In the genomic region with DNA sequence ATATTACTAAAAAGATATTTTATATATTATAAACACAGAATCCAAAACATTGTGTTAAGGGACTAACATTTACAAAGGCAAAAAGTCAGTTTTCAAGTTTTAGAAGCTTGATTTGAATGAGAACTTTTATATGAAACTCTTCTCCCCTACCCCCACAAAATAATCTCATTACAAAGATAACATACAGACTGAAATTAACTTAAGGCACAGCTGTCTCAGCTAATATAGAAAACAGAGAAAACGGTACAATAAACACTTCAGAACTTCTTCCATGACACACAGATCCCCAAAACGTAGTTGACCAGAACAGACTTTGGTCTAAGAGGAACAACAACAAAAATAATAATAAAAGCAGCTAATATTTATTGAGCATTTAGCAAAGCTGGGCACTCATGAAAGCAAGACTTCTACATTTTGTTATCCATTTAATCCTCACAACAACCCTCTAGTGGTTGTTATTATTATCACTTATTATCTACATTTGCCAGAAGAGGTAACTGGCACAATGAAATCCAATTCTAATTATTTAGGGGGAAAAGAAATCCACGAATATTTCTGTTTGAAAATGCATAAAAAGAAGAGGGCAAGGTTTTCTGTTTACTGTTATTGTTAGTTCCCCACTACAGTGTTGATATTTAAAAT, we compare ENCODE assay signal across 10 cellular contexts.
A peak's percentile ranks its signal among the peaks of the same experiment; 100 is the strongest.
DNase-seq lines count a peak whose midpoint lies in the region; ATAC-seq and TF ChIP-seq lines count a peak whose summit lies in the region.
"Had no signal": no experiment of that assay in that cellular context is flagged by ENCODE, and none has a peak within 500 bp of the region (broad histone marks: within the 10 kb centered on the region; RNA-seq: fewer than 3 reads in every experiment).

No MANE protein-coding gene starts in this region.

- intact Hi-C loops in right lobe of liver (cut with DNase I): no loop called here

- peak overlapping the region; percentile 62 for H3K27ac Mint-ChIP-seq in mesothelial cell of epicardium

- no peaks in the 10 kb centered on the region for H3K4me1 Mint-ChIP-seq in mesothelial cell of epicardium

- no peaks in the 10 kb centered on the region for H3K27me3 ChIP-seq in right lobe of liver

- TF ChIP-seq CTCF in C4-2B (conservative IDR thresholded peaks at IDR 0.05) (peak; percentile 64), HFF-Myc (IDR thresholded peaks at IDR 0.05; ENCODE audit: low read depth, low read length, missing control alignments) (peak; percentile 9), VCaP (conservative IDR thresholded peaks at IDR 0.05) (peak; percentile 28), mesothelial cell of epicardium (IDR thresholded peaks at IDR 0.05; ENCODE audit: unreplicated experiment) (peak; percentile 36), right lobe of liver (IDR thresholded peaks at IDR 0.05) (peak in 2 of 4 donors; percentile 15 to 21)

- H3K27ac ChIP-seq in C4-2B: no peak overlapping the region
- no peak overlapping the region for H3K27ac ChIP-seq in VCaP
- no peak overlapping the region for H3K27ac ChIP-seq in right lobe of liver
- H3K27ac ChIP-seq: SK-N-MC had no signal

- no peaks in the 10 kb centered on the region for H3K27me3 Mint-ChIP-seq in mesothelial cell of epicardium (ENCODE audit: low read depth)

- ATAC-seq in right lobe of liver: no peak

- no peak overlapping the region for H3K4me3 ChIP-seq in HFF-Myc (replicated peaks; ENCODE audit: low read depth, low read length)
- no peak overlapping the region for H3K4me3 ChIP-seq in right lobe of liver
- H3K4me3 ChIP-seq: SK-N-MC had no signal

- no peak for TF ChIP-seq POLR2A in right lobe of liver (IDR thresholded peaks at IDR 0.05)

- no peaks in the 10 kb centered on the region for H3K36me3 ChIP-seq in right lobe of liver

- H3K9me3 Mint-ChIP-seq in mesothelial cell of epicardium: peaks cover 4% of the 10 kb centered on the region

- no peaks in the 10 kb centered on the region for H3K9me3 ChIP-seq in right lobe of liver

- DNase-seq in HFF-Myc (ENCODE audit: extremely low read depth, low read depth) (no peak), mesothelial cell of epicardium (ENCODE audit: low spot score in 2 of 2, unreplicated experiment in 2 of 2) (no peak), right lobe of liver (no peak)
- DNase-seq in central memory CD4-positive, alpha-beta T cell: no peak
- no peak for DNase-seq in activated naive CD4-positive, alpha-beta T cell (lab: John Stamatoyannopoulos, UW)
- DNase-seq: activated CD4-positive, alpha-beta T cell treated with anti-CD3 and anti-CD28 coated beads, Interleukin-2, amount 50 U/mL, for 48 hours; amniotic stem cell had no signal

- H3K4me3 Mint-ChIP-seq in mesothelial cell of epicardium: no peak overlapping the region

- H3K4me1 ChIP-seq in right lobe of liver: no peaks in the 10 kb centered on the region

- peaks cover 15% of the 10 kb centered on the region for H3K36me3 Mint-ChIP-seq in mesothelial cell of epicardium

- WGBS in right lobe of liver (ENCODE audit: insufficient coverage, low coverage, low lambda C conversion rate, missing lambda C conversion rate): 83% methylated on average over 3 of the region's 3 CpGs
